1 cellular context compared by ENCODE assay signal in genomic region chr7:163971-164881, GRCh38.
TF ChIP-seq lines count a peak whose summit lies in the region.

No MANE protein-coding gene starts in this region.

TF ChIP-seq in IMR-90, 13 proteins besides CTCF, POLR2A, EP300 and RAD21:
- TF ChIP-seq FOS (IDR thresholded peaks at IDR 0.05; ENCODE audit: low read depth, low read length): no peak
- TF ChIP-seq RFX5 (IDR thresholded peaks at IDR 0.05; ENCODE audit: low read depth, low read length): no peak
- no peak for TF ChIP-seq MAZ (IDR thresholded peaks at IDR 0.05; ENCODE audit: borderline replicate concordance, low read depth, low read length)
- no peak for TF ChIP-seq CEBPB (IDR thresholded peaks at IDR 0.05; ENCODE audit: low read depth, low read length)
- no peak for TF ChIP-seq SMC3 (IDR thresholded peaks at IDR 0.05; ENCODE audit: low read depth, low read length)
- no peak for TF ChIP-seq ELK1 (IDR thresholded peaks at IDR 0.05; ENCODE audit: borderline replicate concordance, low read depth, low read length)
- no peak for TF ChIP-seq MXI1 (IDR thresholded peaks at IDR 0.05; ENCODE audit: borderline replicate concordance, low read depth, low read length)
- TF ChIP-seq, protein P1, sequence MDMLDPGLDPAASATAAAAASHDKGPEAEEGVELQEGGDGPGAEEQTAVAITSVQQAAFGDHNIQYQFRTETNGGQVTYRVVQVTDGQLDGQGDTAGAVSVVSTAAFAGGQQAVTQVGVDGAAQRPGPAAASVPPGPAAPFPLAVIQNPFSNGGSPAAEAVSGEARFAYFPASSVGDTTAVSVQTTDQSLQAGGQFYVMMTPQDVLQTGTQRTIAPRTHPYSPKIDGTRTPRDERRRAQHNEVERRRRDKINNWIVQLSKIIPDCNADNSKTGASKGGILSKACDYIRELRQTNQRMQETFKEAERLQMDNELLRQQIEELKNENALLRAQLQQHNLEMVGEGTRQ (IDR thresholded peaks at IDR 0.05; ENCODE audit: low read depth, low read length): no peak
- TF ChIP-seq BHLHE40 (IDR thresholded peaks at IDR 0.05; ENCODE audit: low read depth, low read length): no peak
- TF ChIP-seq NFE2L2 (IDR thresholded peaks at IDR 0.05; ENCODE audit: low read depth, low read length): no peak
- TF ChIP-seq RCOR1 (IDR thresholded peaks at IDR 0.05; ENCODE audit: insufficient replicate concordance, low read length): no peak
- no peak for TF ChIP-seq MAFK (IDR thresholded peaks at IDR 0.05; ENCODE audit: low read depth, low read length)
- TF ChIP-seq CHD1 (IDR thresholded peaks at IDR 0.05; ENCODE audit: low read depth, low read length): no peak
